17 cellular contexts compared by ENCODE assay signal in genomic region chr3:151630938-151631417, GRCh38.
DNase-seq lines count a peak whose midpoint lies in the region; ATAC-seq and TF ChIP-seq lines count a peak whose summit lies in the region.
"Had no signal": no experiment of that assay in that cellular context is flagged by ENCODE, and none has a peak within 500 bp of the region (broad histone marks: within the 10 kb centered on the region; RNA-seq: fewer than 3 reads in every experiment).

No MANE protein-coding gene starts in this region.

- intact Hi-C loops in PC-3 (cut with micrococcal nuclease): no loop called here
- intact Hi-C loops in Calu3 (cut with micrococcal nuclease; ENCODE audit: unreplicated experiment): no loop called here

- H3K27ac ChIP-seq in PC-3 (ENCODE audit: low read length): no peak overlapping the region
- H3K27ac ChIP-seq: ovary, testis had no signal

- BruUV-seq in PC-3 (replicated peaks; lab: Mats Ljungman, UMichigan) (no TSS peak), Calu3 (replicated peaks; lab: Mats Ljungman, UMichigan) (no TSS peak)

- no peak overlapping the region for H3K4me3 Mint-ChIP-seq in Calu3 (ENCODE audit: low read depth, unreplicated experiment)
- H3K4me3 Mint-ChIP-seq: CD8-positive, alpha-beta memory T cell; effector memory CD8-positive, alpha-beta T cell had no signal

- no peak overlapping the region for H3K27ac Mint-ChIP-seq in Calu3 (ENCODE audit: unreplicated experiment)
- H3K27ac Mint-ChIP-seq: CD8-positive, alpha-beta memory T cell; effector memory CD8-positive, alpha-beta T cell had no signal

- CTCF ChIA-PET in PC-3 (lab: Charles Lee) (no interaction called here), Calu3 (lab: Charles Lee) (interaction anchor here (0.6 kb wide), 1 partner anchor 303 kb away, joined by 4 read pairs; no protein-coding TSS in a partner anchor)

- H3K4me2 ChIP-seq in PC-3 (ENCODE audit: low read length): no peak overlapping the region

- H3K4me3 ChIP-seq in PC-3 (ENCODE audit: low read length) (no peak overlapping the region), fibroblast of villous mesenchyme (ENCODE audit: low read depth, low read length) (no peak overlapping the region)
- H3K4me3 ChIP-seq: HAP-1, ovary, testis had no signal

- H3K9me2 ChIP-seq in PC-3 (replicated peaks; ENCODE audit: low read length): no peaks in the 10 kb centered on the region

- no peak overlapping the region for H2AFZ ChIP-seq in PC-3 (ENCODE audit: low read length)

- no peaks in the 10 kb centered on the region for H3K9me3 Mint-ChIP-seq in Calu3 (ENCODE audit: low read depth, unreplicated experiment)
- H3K9me3 Mint-ChIP-seq: CD8-positive, alpha-beta memory T cell; effector memory CD8-positive, alpha-beta T cell had no signal

- no peaks in the 10 kb centered on the region for H3K36me3 Mint-ChIP-seq in Calu3 (ENCODE audit: insufficient read depth, unreplicated experiment)
- H3K36me3 Mint-ChIP-seq: CD8-positive, alpha-beta memory T cell had no signal

- DNase-seq in GM03348 (ENCODE audit: low spot score) (peak; percentile 45), PC-3 (peak; percentile 12), fibroblast of villous mesenchyme (ENCODE audit: low read depth) (peak; percentile 86), pons (ENCODE audit: low spot score) (peak; percentile 5), Calu3 (no peak), germinal center (ENCODE audit: low spot score) (no peak), iPS-NIHi7 (ENCODE audit: extremely low spot score) (no peak)
- DNase-seq: activated CD4-positive, alpha-beta T cell treated with anti-CD3 and anti-CD28 coated beads, Interleukin-2, amount 50 U/mL, for 48 hours; activated naive CD4-positive, alpha-beta T cell treated with anti-CD3 and anti-CD28 coated beads, Interleukin-2, amount 50 U/mL, for 16 hours; CD8-positive, alpha-beta memory T cell; effector memory CD8-positive, alpha-beta T cell; Kasumi-1; NCI-H69; testis had no signal

- POLR2A ChIA-PET in PC-3 (lab: Charles Lee; ENCODE audit: unreplicated experiment): no interaction called here

- no peaks in the 10 kb centered on the region for H4K20me1 ChIP-seq in PC-3 (ENCODE audit: low read length)

- no peaks in the 10 kb centered on the region for H3K36me3 ChIP-seq in PC-3 (ENCODE audit: low read depth, low read length)
- H3K36me3 ChIP-seq: HAP-1, ovary had no signal

- H3K4me1 Mint-ChIP-seq in Calu3 (ENCODE audit: low read depth, unreplicated experiment): peaks cover 23% of the 10 kb centered on the region
- H3K4me1 Mint-ChIP-seq: CD8-positive, alpha-beta memory T cell had no signal

- no peaks in the 10 kb centered on the region for H3K79me2 ChIP-seq in PC-3 (ENCODE audit: low read length)

- H3K9ac ChIP-seq in PC-3 (ENCODE audit: low read length): no peak overlapping the region

- no peaks in the 10 kb centered on the region for H3K27me3 Mint-ChIP-seq in Calu3 (ENCODE audit: unreplicated experiment)

- no peak for ATAC-seq in PC-3
- no peak for ATAC-seq in GM21367 (IDR thresholded peaks at IDR 0.05; ENCODE audit: unreplicated experiment)
- ATAC-seq: effector memory CD8-positive, alpha-beta T cell had no signal

- TF ChIP-seq CTCF in PC-3 (conservative IDR thresholded peaks at IDR 0.05; ENCODE audit: low read depth, low read length): no peak
- no peak for TF ChIP-seq CTCF in fibroblast of villous mesenchyme (IDR thresholded peaks at IDR 0.05; ENCODE audit: insufficient read depth, low read depth, low read length)
- TF ChIP-seq CTCF in Calu3 (IDR thresholded peaks at IDR 0.05; ENCODE audit: unreplicated experiment): no peak

- H3F3A ChIP-seq in PC-3 (ENCODE audit: low read length, unreplicated experiment): no peaks in the 10 kb centered on the region

- H3K4me1 ChIP-seq in PC-3 (ENCODE audit: insufficient read depth, low read length): peaks cover 7% of the 10 kb centered on the region; the same call in 1 of the 2 replicates
- H3K4me1 ChIP-seq: HAP-1 had no signal

- no peaks in the 10 kb centered on the region for H3K27me3 ChIP-seq in PC-3 (ENCODE audit: low read length)
- H3K27me3 ChIP-seq: ovary, testis had no signal

- no peaks in the 10 kb centered on the region for H3K9me3 ChIP-seq in PC-3 (ENCODE audit: low read length)
- H3K9me3 ChIP-seq: HAP-1, ovary, testis had no signal

Comparison
In these comparisons a context has a peak if more than half of its experiments do, and no peak if none do; other contexts are left out.
1. DNase-seq: peak in GM03348 (single experiment), PC-3 (single experiment), fibroblast of villous mesenchyme (single experiment) and pons (single experiment); none in Calu3 (single experiment), germinal center (single experiment) and iPS-NIHi7 (single experiment).